Comparison of ENCODE assay signal across 2 cellular contexts in genomic region chr1:17669305-17669704, GRCh38.
A peak's percentile ranks its signal among the peaks of the same experiment; 100 is the strongest.
TF ChIP-seq lines count a peak whose summit lies in the region.

No MANE protein-coding gene starts in this region.

TF ChIP-seq in HepG2, 621 proteins besides CTCF, POLR2A, EP300 and RAD21 (continued from another document):
- TF ChIP-seq ATF2 (CRISPR knock-in tag; IDR thresholded peaks at IDR 0.05), result no peak
- TF ChIP-seq SMAD3 (CRISPR knock-in tag; IDR thresholded peaks at IDR 0.05), result no peak
- no peak for TF ChIP-seq PHF21A (CRISPR knock-in tag; IDR thresholded peaks at IDR 0.05)
- no peak for TF ChIP-seq TFDP1 (CRISPR knock-in tag; IDR thresholded peaks at IDR 0.05; ENCODE audit: borderline replicate concordance)
- peak; percentile 91 for TF ChIP-seq ZNF768 (CRISPR knock-in tag; IDR thresholded peaks at IDR 0.05)
- TF ChIP-seq NR2C2 (CRISPR knock-in tag; IDR thresholded peaks at IDR 0.05; ENCODE audit: borderline replicate concordance), result no peak
- no peak for TF ChIP-seq PAX8 (CRISPR knock-in tag; IDR thresholded peaks at IDR 0.05; ENCODE audit: borderline replicate concordance)
- TF ChIP-seq ZSCAN12 (CRISPR knock-in tag; IDR thresholded peaks at IDR 0.05), result no peak
- no peak for TF ChIP-seq ZNF180 (CRISPR knock-in tag; IDR thresholded peaks at IDR 0.05; ENCODE audit: borderline replicate concordance, low read depth)
- no peak for TF ChIP-seq ZFP62 (CRISPR knock-in tag; IDR thresholded peaks at IDR 0.05)
- TF ChIP-seq ZNF276 (CRISPR knock-in tag; IDR thresholded peaks at IDR 0.05; ENCODE audit: low read depth), result no peak
- peak; percentile 74 for TF ChIP-seq ZNF629 (CRISPR knock-in tag; conservative IDR thresholded peaks at IDR 0.05)
- TF ChIP-seq ZNF550 (CRISPR knock-in tag; IDR thresholded peaks at IDR 0.05; ENCODE audit: borderline replicate concordance), result no peak
- TF ChIP-seq FOSL1 (CRISPR knock-in tag; IDR thresholded peaks at IDR 0.05; ENCODE audit: borderline replicate concordance), result no peak
- TF ChIP-seq ZMYM3 (CRISPR knock-in tag; IDR thresholded peaks at IDR 0.05), result peak; percentile 75; the same call in 1 of the 2 replicates
- no peak for TF ChIP-seq DMAP1 (CRISPR knock-in tag; IDR thresholded peaks at IDR 0.05)
- TF ChIP-seq HINFP (CRISPR knock-in tag; IDR thresholded peaks at IDR 0.05; ENCODE audit: low read depth), result no peak
- TF ChIP-seq BCLAF1 (IDR thresholded peaks at IDR 0.05), result no peak
- no peak for TF ChIP-seq KDM4B (CRISPR knock-in tag; IDR thresholded peaks at IDR 0.05)
- no peak for TF ChIP-seq MEIS1 (CRISPR knock-in tag; IDR thresholded peaks at IDR 0.05; ENCODE audit: borderline replicate concordance)

TF ChIP-seq in K562, 482 proteins besides CTCF, POLR2A, EP300 and RAD21 (continued from another document and continues in another):
- 0 out of 4 replicates have a peak, but pooled peaks of 1 of the 2 experiments have one; percentile 35 for TF ChIP-seq KDM1A (IDR thresholded peaks at IDR 0.05)
- TF ChIP-seq ZNF780A (CRISPR knock-in tag; IDR thresholded peaks at IDR 0.05), result no peak
- TF ChIP-seq ZNF133 (CRISPR knock-in tag; IDR thresholded peaks at IDR 0.05), result no peak
- TF ChIP-seq PHF8 (IDR thresholded peaks at IDR 0.05; ENCODE audit: borderline replicate concordance, low read length), result no peak
- TF ChIP-seq SAFB (IDR thresholded peaks at IDR 0.05; ENCODE audit: borderline replicate concordance, low read depth, low read length), result no peak
- TF ChIP-seq MTA3 (IDR thresholded peaks at IDR 0.05; ENCODE audit: borderline replicate concordance), result no peak
- TF ChIP-seq MCM2 (IDR thresholded peaks at IDR 0.05; ENCODE audit: low read depth), result no peak
- peak; percentile 82 for TF ChIP-seq ZFP36 (IDR thresholded peaks at IDR 0.05; ENCODE audit: low read depth, low read length, partially characterized antibody)
- TF ChIP-seq CHD2 (IDR thresholded peaks at IDR 0.05; ENCODE audit: low read depth, low read length), result no peak
- TF ChIP-seq HMG20B (CRISPR knock-in tag; IDR thresholded peaks at IDR 0.05), result no peak
- peak; percentile 95 for TF ChIP-seq RBM25 (IDR thresholded peaks at IDR 0.05; ENCODE audit: low read depth, low read length, severe bottlenecking)
- TF ChIP-seq PCBP2 (IDR thresholded peaks at IDR 0.05; ENCODE audit: low read depth, low read length, poor library complexity, severe bottlenecking), result no peak
- TF ChIP-seq HBP1 (CRISPR knock-in tag; IDR thresholded peaks at IDR 0.05), result no peak
- TF ChIP-seq MXD1 (CRISPR knock-in tag; IDR thresholded peaks at IDR 0.05; ENCODE audit: borderline replicate concordance, poor library complexity, severe bottlenecking), result no peak
- no peak for TF ChIP-seq POLR2AphosphoS2 (IDR thresholded peaks at IDR 0.05; ENCODE audit: low read length)
- 0 out of 2 replicates have a peak, but pooled peaks have one; percentile 47 for TF ChIP-seq SMARCA5 (IDR thresholded peaks at IDR 0.05)
- TF ChIP-seq ARNT (IDR thresholded peaks at IDR 0.05), result no peak
- TF ChIP-seq ZBTB2 (IDR thresholded peaks at IDR 0.05), result no peak
- TF ChIP-seq ZBTB9 (CRISPR knock-in tag; IDR thresholded peaks at IDR 0.05), result no peak
- no peak for TF ChIP-seq ZNF584 (CRISPR knock-in tag; IDR thresholded peaks at IDR 0.05; ENCODE audit: low read depth)
- no peak for TF ChIP-seq YBX1 (IDR thresholded peaks at IDR 0.05)
- TF ChIP-seq SMAD4 (CRISPR knock-in tag; conservative IDR thresholded peaks at IDR 0.05), result no peak
- no peak for TF ChIP-seq ZBTB34 (CRISPR knock-in tag; IDR thresholded peaks at IDR 0.05)
- 0 out of 4 replicates have a peak, but pooled peaks of 1 of the 2 experiments have one; percentile 40 for TF ChIP-seq RCOR1 (IDR thresholded peaks at IDR 0.05; ENCODE audit: borderline replicate concordance in 1 of 2, low read depth in 2 of 2, low read length in 2 of 2)
- no peak for TF ChIP-seq ZMIZ1 (IDR thresholded peaks at IDR 0.05; ENCODE audit: low read depth in 2 of 2, low read length in 2 of 2)
- no peak for TF ChIP-seq FOXJ2 (tag; IDR thresholded peaks at IDR 0.05)
- TF ChIP-seq CREB3 (tag; conservative IDR thresholded peaks at IDR 0.05; ENCODE audit: low read depth), result no peak
- TF ChIP-seq ZBTB8A (IDR thresholded peaks at IDR 0.05; ENCODE audit: partially characterized antibody), result no peak
- no peak for TF ChIP-seq NONO (IDR thresholded peaks at IDR 0.05; ENCODE audit: low read depth in 2 of 2, low read length in 1 of 2)
- TF ChIP-seq IRF2 (CRISPR knock-in tag; IDR thresholded peaks at IDR 0.05), result no peak
- TF ChIP-seq CREB5 (CRISPR knock-in tag; IDR thresholded peaks at IDR 0.05), result no peak
